1 cellular context compared by ENCODE assay signal in the genomic region with DNA sequence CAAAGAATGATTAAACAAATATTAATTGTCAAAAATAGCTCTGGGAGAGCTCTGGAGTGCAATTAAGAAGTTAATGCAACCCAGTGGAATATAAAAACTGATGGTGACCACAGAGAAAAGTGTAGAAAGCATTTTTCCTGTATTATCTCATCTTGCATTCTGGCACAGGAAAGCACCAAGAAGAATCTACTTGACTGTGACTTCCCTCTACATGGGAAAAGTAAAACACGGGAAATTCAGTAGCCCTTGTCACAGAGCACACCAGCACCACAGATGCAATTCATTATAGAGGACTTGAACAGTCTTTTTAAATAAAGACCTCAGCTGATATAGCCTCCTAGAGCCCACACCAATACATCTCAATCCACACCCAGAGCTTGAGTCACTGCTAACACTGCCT.
TF ChIP-seq lines count a peak whose summit lies in the region.

No MANE protein-coding gene starts in this region.

TF ChIP-seq in IMR-90, 13 proteins besides CTCF, POLR2A, EP300 and RAD21 (continued from another document):
- TF ChIP-seq NFE2L2 (IDR thresholded peaks at IDR 0.05; ENCODE audit: low read depth, low read length) = no peak
